8 cellular contexts compared by ENCODE assay signal in genomic region chr10:69407621-69408301, GRCh38. TPM values are rescaled to one million over a fixed set of nuclear protein-coding genes. Genes with fewer than 3 reads are reported as not detected.
DNase-seq lines count a peak whose midpoint lies in the region; ATAC-seq, FAIRE-seq and TF ChIP-seq lines count a peak whose summit lies in the region.

No MANE protein-coding gene starts in this region.

- H3K4me1 Mint-ChIP-seq in T-helper 1 cell treated with Interleukin-12 subunit alpha and Interleukin-12 subunit beta and Interleukin-4 antibody, amounts not matched to agents 30 μg/mL and 1 μg/mL, for 36 hours (ENCODE audit: low read depth): peaks cover 13% of the 10 kb centered on the region

- peak overlapping the region; percentile 74 for H3K4me3 Mint-ChIP-seq in T-helper 1 cell treated with Interleukin-12 subunit alpha and Interleukin-12 subunit beta and Interleukin-4 antibody, amounts not matched to agents 30 μg/mL and 1 μg/mL, for 36 hours

- peaks cover 1 to 31% (median 2%) of the 10 kb centered on the region in 3 donors for H3K36me3 ChIP-seq in esophagus squamous epithelium
- peaks cover 0 to 8% of the 10 kb centered on the region in 2 donors for H3K36me3 ChIP-seq in gastrocnemius medialis

- H3K9me3 Mint-ChIP-seq in T-helper 1 cell treated with Interleukin-12 subunit alpha and Interleukin-12 subunit beta and Interleukin-4 antibody, amounts not matched to agents 30 μg/mL and 1 μg/mL, for 36 hours: no peaks in the 10 kb centered on the region

- no peak for TF ChIP-seq POLR2A in GM12892 (IDR thresholded peaks at IDR 0.05; ENCODE audit: low read depth, low read length)
- no peak for TF ChIP-seq POLR2A in esophagus squamous epithelium (IDR thresholded peaks at IDR 0.05)
- no peak for TF ChIP-seq POLR2A in gastrocnemius medialis (IDR thresholded peaks at IDR 0.05)

- no peak for ATAC-seq in gastrocnemius medialis
- no peak for ATAC-seq in HG03039 (IDR thresholded peaks at IDR 0.05; ENCODE audit: unreplicated experiment)

- WGBS in esophagus squamous epithelium, 2 donors: 58 to 69% methylated on average over 5 to 9 of the region's 14 CpGs

- H3K4me3 ChIP-seq in AG09309 (ENCODE audit: control insufficient read depth, low read depth, low read length) (no peak overlapping the region), esophagus squamous epithelium (peak overlapping the region in 2 of 4 donors; percentile 10 to 39), gastrocnemius medialis (peak overlapping the region in 2 of 4 donors; percentile 31 to 34)

- H3K27me3 ChIP-seq in esophagus squamous epithelium (no peaks in the 10 kb centered on the region), gastrocnemius medialis (no peaks in the 10 kb centered on the region)

- intact Hi-C loops in esophagus squamous epithelium (cut with DNase I) (no loop called here), gastrocnemius medialis (cut with DNase I; ENCODE audit: low total_unique reads) (loop anchor here (1.0 to 5.0 kb wide), 3 partner anchors 100 to 230 kb away; no protein-coding TSS in a partner anchor)

- no peak overlapping the region for H3K27ac Mint-ChIP-seq in T-helper 1 cell treated with Interleukin-12 subunit alpha and Interleukin-12 subunit beta and Interleukin-4 antibody, amounts not matched to agents 30 μg/mL and 1 μg/mL, for 36 hours

- FAIRE-seq in GM12892 (lab: Jason Lieb, UNC): peak; percentile 54

- in situ Hi-C loops in gastrocnemius medialis (cut with MboI; ENCODE audit: low sequenced_read_pairs in 4 of 4): loop anchor here in 1 of 4 donors (25.0 kb wide), 1 partner anchor 420 kb away; the partner anchor contains the start of gene KIFBP

- peaks cover 20 to 81% (median 37%) of the 10 kb centered on the region in 3 donors for H3K4me1 ChIP-seq in esophagus squamous epithelium
- peaks cover 17 to 27% of the 10 kb centered on the region in 2 donors for H3K4me1 ChIP-seq in gastrocnemius medialis

- H3K27ac ChIP-seq in esophagus squamous epithelium (peak overlapping the region; percentile 41 to 93 (median 80)), gastrocnemius medialis (peak overlapping the region; percentile 73 to 83 (median 76))

- DNase-seq in AG09309 (ENCODE audit: low read depth) (no peak), GM12892 (ENCODE audit: insufficient read length) (no peak), esophagus squamous epithelium (lab: John Stamatoyannopoulos, UW) (no peak), gastrocnemius medialis (no peak), GF-D8 (lab: John Stamatoyannopoulos, UW) (no peak)
- no peak for DNase-seq in effector CD4-positive, alpha-beta T cell

- peaks cover 11% of the 10 kb centered on the region for H3K36me3 Mint-ChIP-seq in T-helper 1 cell treated with Interleukin-12 subunit alpha and Interleukin-12 subunit beta and Interleukin-4 antibody, amounts not matched to agents 30 μg/mL and 1 μg/mL, for 36 hours (ENCODE audit: low read depth)

- no peaks in the 10 kb centered on the region for H3K27me3 Mint-ChIP-seq in T-helper 1 cell treated with Interleukin-12 subunit alpha and Interleukin-12 subunit beta and Interleukin-4 antibody, amounts not matched to agents 30 μg/mL and 1 μg/mL, for 36 hours (ENCODE audit: low read depth)

- H3K9me3 ChIP-seq in esophagus squamous epithelium (no peaks in the 10 kb centered on the region), gastrocnemius medialis (no peaks in the 10 kb centered on the region)

- peak; percentile 11 for TF ChIP-seq CTCF in AG09309 (IDR thresholded peaks at IDR 0.05; ENCODE audit: control insufficient read depth, insufficient read depth, low read depth, low read length, missing control alignments)
- peak in 2 of 6 experiments; percentile 14 to 18 for TF ChIP-seq CTCF in esophagus squamous epithelium (IDR thresholded peaks at IDR 0.05)
- no peak for TF ChIP-seq CTCF in gastrocnemius medialis (IDR thresholded peaks at IDR 0.05 in 4 of 5, conservative IDR thresholded peaks at IDR 0.05 in 1 of 5)

RNA-seq across cellular contexts. Expression of gene TACR2, which starts 9.0 kb away (rescaled TPM):
- 0.45 TPM for polyA plus RNA-seq in GM12892 (2012; ENCODE audit: missing spikeins)
- 10 to 100 TPM in 1 of 4 donors, 1 to 10 TPM in 2, under 1 TPM in 1; 0.72 to 24.0 (median 4.4) TPM for total RNA-seq in esophagus squamous epithelium
- under 1 TPM in 2 of 4 donors, not detected in 2; 0.36 to 0.49 TPM for total RNA-seq in gastrocnemius medialis

RNA-seq across cellular contexts. Expression of gene TSPAN15, which starts 43.5 kb away (rescaled TPM):
- 2.2 TPM for polyA plus RNA-seq in GM12892 (2012; ENCODE audit: missing spikeins)
- 10 to 100 TPM in 3 of 4 donors, 1 to 10 TPM in 1; 3.6 to 24.0 (median 18.5) TPM for total RNA-seq in esophagus squamous epithelium
- total RNA-seq in gastrocnemius medialis: 10 to 100 TPM in 2 of 4 donors, 1 to 10 TPM in 2; 7.9 to 21.0 (median 11.8) TPM
